ENCODE assay signal across 8 cellular contexts in genomic region chr3:167032267-167032876, GRCh38.
DNase-seq lines count a peak whose midpoint lies in the region; ATAC-seq and TF ChIP-seq lines count a peak whose summit lies in the region.

No MANE protein-coding gene starts in this region.

- TF ChIP-seq CTCF in H9 (conservative IDR thresholded peaks at IDR 0.05) (peak; percentile 73), dorsolateral prefrontal cortex (IDR thresholded peaks at IDR 0.05 in 54 of 56, conservative IDR thresholded peaks at IDR 0.05 in 2 of 56; ENCODE audit: low read depth in 1 of 56, partially characterized antibody in 56 of 56) (peak in 47 of 56 donors; percentile 23 to 68 (median 45)), osteocyte (IDR thresholded peaks at IDR 0.05) (peak; percentile 78)

- no peak overlapping the region for H2BK5ac ChIP-seq in H9 (ENCODE audit: insufficient read length, low read length)

- no peaks in the 10 kb centered on the region for H4K20me1 ChIP-seq in H9 (ENCODE audit: control insufficient read depth, insufficient read depth, insufficient read length)

- H3K4me1 ChIP-seq in H9 (ENCODE audit: insufficient read depth, low read length) = no peaks in the 10 kb centered on the region

- in situ Hi-C loops in ACHN (cut with HindIII; ENCODE audit: low pct_ligation_motif_present, low pct_unique_long_range_greater_than_20kb, low sequenced_read_pairs) = no loop called here

- H3K9me3 Mint-ChIP-seq in H9 (no peaks in the 10 kb centered on the region), osteocyte (ENCODE audit: unreplicated experiment) (no peaks in the 10 kb centered on the region)

- H4K5ac ChIP-seq in H9 (ENCODE audit: insufficient read length, low read depth, low read length) = no peak overlapping the region

- H2BK12ac ChIP-seq in H9 (ENCODE audit: insufficient read length, low read depth, low read length) = no peak overlapping the region

- H3K79me2 ChIP-seq in H9 (ENCODE audit: insufficient read depth, low read length) = no peaks in the 10 kb centered on the region

- H3K27me3 Mint-ChIP-seq in H9 (ENCODE audit: low read depth) = no peaks in the 10 kb centered on the region
- peaks cover 13% of the 10 kb centered on the region for H3K27me3 Mint-ChIP-seq in osteocyte (ENCODE audit: unreplicated experiment)

- H3K27ac ChIP-seq in H9 (ENCODE audit: insufficient read length, low read depth, low read length) = no peak overlapping the region
- H3K27ac ChIP-seq in dorsolateral prefrontal cortex = no peak overlapping the region

- no peak overlapping the region for H3K4ac ChIP-seq in H9 (ENCODE audit: low read depth, low read length)

- no peak overlapping the region for H2AK5ac ChIP-seq in H9 (ENCODE audit: insufficient read length, low read length)

- ATAC-seq in HG02588 (IDR thresholded peaks at IDR 0.05; ENCODE audit: unreplicated experiment) (no peak), GM18861 (IDR thresholded peaks at IDR 0.05; ENCODE audit: unreplicated experiment) (no peak)

- H3K4me3 Mint-ChIP-seq in H9 = no peak overlapping the region
- no peak overlapping the region for H3K4me3 Mint-ChIP-seq in osteocyte (ENCODE audit: unreplicated experiment)

- H3K4me1 Mint-ChIP-seq in H9 (peaks cover 0 to 5% of the 10 kb centered on the region in 2 experiments; a peak in 2 of 4 replicates), osteocyte (ENCODE audit: unreplicated experiment) (no peaks in the 10 kb centered on the region)

- no peak overlapping the region for H4K8ac ChIP-seq in H9 (replicated peaks; ENCODE audit: insufficient read length, low read depth, low read length)

- H3K36me3 Mint-ChIP-seq in H9 (ENCODE audit: insufficient read depth in 1 of 3, low read depth in 3 of 3) (no peaks in the 10 kb centered on the region), osteocyte (ENCODE audit: unreplicated experiment) (no peaks in the 10 kb centered on the region)

- intact Hi-C loops in dorsolateral prefrontal cortex (cut with DNase I) = no loop called here

- no peaks in the 10 kb centered on the region for H3K79me1 ChIP-seq in H9 (ENCODE audit: insufficient read depth, low read depth, low read length, poor library complexity, severe bottlenecking)

- no peak overlapping the region for H3K18ac ChIP-seq in H9 (ENCODE audit: insufficient read length, low read depth, low read length)

- H2BK20ac ChIP-seq in H9 (ENCODE audit: low read depth, low read length, poor library complexity, severe bottlenecking) = no peak overlapping the region

- H3K23ac ChIP-seq in H9 (ENCODE audit: insufficient read length, low read depth, low read length) = no peak overlapping the region

- DNase-seq in ACHN (peak; percentile 56), H9 (no peak), NCI-H748 treated with DMSO at 0.1 percent for 48 hours (lab: John Stamatoyannopoulos, UW) (peak; percentile 55), dorsolateral prefrontal cortex (no peak), osteocyte (ENCODE audit: extremely low spot score, unreplicated experiment) (no peak), T-helper 9 cell (no peak)

- no peak overlapping the region for H3K4me2 ChIP-seq in H9 (ENCODE audit: insufficient read depth, insufficient read length, low read length)

- no peak overlapping the region for H2BK120ac ChIP-seq in H9 (ENCODE audit: low read depth, low read length, poor library complexity, severe bottlenecking)

- WGBS in H9 (ENCODE audit: extremely low coverage, insufficient read length, low lambda C conversion rate) = no CpG with 5 or more reads among the region's 5 CpGs

- H3K56ac ChIP-seq in H9 (ENCODE audit: insufficient read length, low read depth, low read length) = no peak overlapping the region

- H3K27ac Mint-ChIP-seq in H9 = no peak overlapping the region
- H3K27ac Mint-ChIP-seq in osteocyte (ENCODE audit: unreplicated experiment) = no peak overlapping the region

- no peak overlapping the region for H3K4me3 ChIP-seq in dorsolateral prefrontal cortex

- no peaks in the 10 kb centered on the region for H3K9me3 ChIP-seq in H9 (ENCODE audit: control insufficient read depth, low read depth, low read length)

- no peak overlapping the region for H4K91ac ChIP-seq in H9 (ENCODE audit: insufficient read length, low read depth, low read length)

- no peaks in the 10 kb centered on the region for H3K27me3 ChIP-seq in H9 (ENCODE audit: insufficient read depth, low read length)
- peaks cover 0 to 4% (median 0%) of the 10 kb centered on the region in 45 donors for H3K27me3 ChIP-seq in dorsolateral prefrontal cortex

- no peak overlapping the region for H3K9ac ChIP-seq in H9 (ENCODE audit: extremely low read depth, insufficient read length, low read length)

- no peak overlapping the region for H3K14ac ChIP-seq in H9 (ENCODE audit: insufficient read depth, low read length)

- no peak overlapping the region for H3T11ph ChIP-seq in H9 (ENCODE audit: low read length)

- no peaks in the 10 kb centered on the region for H3K23me2 ChIP-seq in H9 (ENCODE audit: insufficient read length, low read depth, low read length, poor library complexity, severe bottlenecking)

- H2AFZ ChIP-seq in H9 (ENCODE audit: low read length) = no peak overlapping the region

- H2BK15ac ChIP-seq in H9 (ENCODE audit: low read depth, low read length) = no peak overlapping the region

Comparison
In these comparisons a context has a peak if more than half of its experiments do, and no peak if none do; other contexts are left out.
1. DNase-seq: peak in ACHN (single experiment) and NCI-H748 treated with DMSO at 0.1 percent for 48 hours (single experiment); none in H9 (single experiment), dorsolateral prefrontal cortex (0 of 10), osteocyte (single experiment) and T-helper 9 cell (single experiment).
2. Peak in every context shown above with its lines, with median percentiles within 50 percentile points of each other: CTCF ChIP-seq.